In the genomic region with DNA sequence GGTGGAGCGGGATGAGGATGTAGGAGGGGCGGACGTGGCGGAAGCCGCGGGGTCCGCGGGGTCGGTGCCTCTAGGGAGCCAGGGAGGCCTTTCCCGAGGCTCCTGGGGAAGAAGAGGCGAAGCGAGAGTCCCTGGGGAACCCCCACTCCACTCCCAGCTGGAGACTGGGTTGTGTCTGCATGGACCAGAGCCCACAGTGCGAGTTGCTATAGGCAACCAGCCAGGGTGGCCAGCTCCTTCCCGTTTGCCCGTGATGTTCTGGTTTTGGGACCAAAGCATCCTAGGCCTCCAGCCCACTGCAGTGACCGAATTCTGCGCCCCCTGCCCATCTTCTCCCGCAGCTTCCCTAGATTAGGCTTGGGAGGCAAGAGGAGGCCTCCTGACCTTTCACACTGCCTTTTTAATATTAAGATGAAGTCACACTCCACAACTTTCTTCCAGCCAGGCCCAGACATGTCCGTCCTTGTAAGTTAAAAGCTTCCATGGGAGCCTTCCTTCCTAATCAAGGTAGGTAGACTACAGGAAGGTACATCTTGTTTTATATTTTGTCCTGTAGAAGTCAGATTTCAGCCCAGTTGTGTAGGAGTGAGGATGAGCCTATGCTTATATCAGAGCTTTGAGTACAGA, we compare ENCODE assay signal across 8 cellular contexts. TPM values are rescaled to one million over a fixed set of nuclear protein-coding genes. Genes with fewer than 3 reads are reported as not detected.
DNase-seq lines count a peak whose midpoint lies in the region; ATAC-seq and FAIRE-seq lines count a peak whose summit lies in the region.

No MANE protein-coding gene starts in this region.

- H3K9me3 ChIP-seq in CD8-positive, alpha-beta memory T cell (ENCODE audit: low read length), result no peaks in the 10 kb centered on the region
- no peaks in the 10 kb centered on the region for H3K9me3 ChIP-seq in T-helper 17 cell (ENCODE audit: control insufficient read depth, low read length, poor library complexity, severe bottlenecking)

- peaks cover 8% of the 10 kb centered on the region for H3K36me3 ChIP-seq in CD8-positive, alpha-beta memory T cell (ENCODE audit: insufficient read depth, low read length)

- ATAC-seq in HG03469 (IDR thresholded peaks at IDR 0.05; ENCODE audit: unreplicated experiment) (peak; percentile 15), T-helper 17 cell (peak; percentile 32), esophagus mucosa (peak; percentile 49)
- ATAC-seq in natural killer cell treated with Interleukin-12 subunit alpha and Interleukin-12 subunit beta and Interleukin-15 and Interleukin-18, amount 100 ng/mL, for 72 hours, result peak; percentile 46 to 61

- peaks cover 41% of the 10 kb centered on the region for H3K4me1 ChIP-seq in CD8-positive, alpha-beta memory T cell (ENCODE audit: insufficient read depth, low read length)

- H3K9me3 Mint-ChIP-seq in CD8-positive, alpha-beta memory T cell, result no peaks in the 10 kb centered on the region
- H3K9me3 Mint-ChIP-seq in natural killer cell treated with Interleukin-12 subunit alpha and Interleukin-12 subunit beta and Interleukin-15 and Interleukin-18, amount 100 ng/mL, for 72 hours, result no peaks in the 10 kb centered on the region

- peaks cover 0 to 8% of the 10 kb centered on the region in 2 donors for H3K27me3 Mint-ChIP-seq in CD8-positive, alpha-beta memory T cell
- H3K27me3 Mint-ChIP-seq in T-helper 17 cell, result no peaks in the 10 kb centered on the region
- H3K27me3 Mint-ChIP-seq in natural killer cell treated with Interleukin-12 subunit alpha and Interleukin-12 subunit beta and Interleukin-15 and Interleukin-18, amount 100 ng/mL, for 72 hours, result no peaks in the 10 kb centered on the region

- CTCF ChIA-PET in CD8-positive, alpha-beta memory T cell (lab: Charles Lee), result interaction anchor here (0.6 to 4.3 kb wide), 14 partner anchors 10 to 219 kb away, joined by 3 to 34 read pairs (median 4); no protein-coding TSS in a partner anchor

- peak overlapping the region; percentile 97 for H3K4me3 ChIP-seq in CD8-positive, alpha-beta memory T cell (ENCODE audit: low read length)

- peak in 1 of 5 donors; percentile 70 for DNase-seq in CD8-positive, alpha-beta memory T cell
- DNase-seq in GM19239 (ENCODE audit: insufficient read length, low spot score) (no peak), T-helper 17 cell (no peak), middle frontal gyrus (ENCODE audit: extremely low spot score, low spot score) (no peak), kidney glomerular epithelial cell (lab: John Stamatoyannopoulos, UW) (no peak)
- DNase-seq in natural killer cell treated with Interleukin-12 subunit alpha and Interleukin-12 subunit beta and Interleukin-15 and Interleukin-18, amount 100 ng/mL, for 72 hours (ENCODE audit: low spot score), result no peak

- peak; percentile 23 for FAIRE-seq in GM19239 (lab: Jason Lieb, UNC)

- POLR2A ChIA-PET in CD8-positive, alpha-beta memory T cell (lab: Charles Lee), result interaction anchor here (0.8 to 3.9 kb wide), 19 partner anchors 10 to 212 kb away, joined by 3 to 53 read pairs (median 6); partner anchors contain the start of genes ARSG, SLC16A6 and WIPI1

- H3K27ac Mint-ChIP-seq in CD8-positive, alpha-beta memory T cell, result peak overlapping the region; percentile 96 to 100 (median 98)
- peak overlapping the region; percentile 99 for H3K27ac Mint-ChIP-seq in T-helper 17 cell
- peak overlapping the region; percentile 97 to 98 for H3K27ac Mint-ChIP-seq in natural killer cell treated with Interleukin-12 subunit alpha and Interleukin-12 subunit beta and Interleukin-15 and Interleukin-18, amount 100 ng/mL, for 72 hours

- peaks cover 4 to 42% (median 5%) of the 10 kb centered on the region in 3 donors for H3K36me3 Mint-ChIP-seq in CD8-positive, alpha-beta memory T cell
- no peaks in the 10 kb centered on the region for H3K36me3 Mint-ChIP-seq in T-helper 17 cell (ENCODE audit: low read depth)
- peaks cover 5% of the 10 kb centered on the region for H3K36me3 Mint-ChIP-seq in natural killer cell treated with Interleukin-12 subunit alpha and Interleukin-12 subunit beta and Interleukin-15 and Interleukin-18, amount 100 ng/mL, for 72 hours

- peak overlapping the region; percentile 96 for H3K27ac ChIP-seq in CD8-positive, alpha-beta memory T cell (ENCODE audit: low read depth, low read length)

- no peaks in the 10 kb centered on the region for H3K27me3 ChIP-seq in CD8-positive, alpha-beta memory T cell (ENCODE audit: insufficient read depth, low read length, poor library complexity, severe bottlenecking)

- H3K4me1 Mint-ChIP-seq in CD8-positive, alpha-beta memory T cell, result peaks cover 40 to 70% (median 60%) of the 10 kb centered on the region in 3 donors
- H3K4me1 Mint-ChIP-seq in T-helper 17 cell, result peaks cover 34% of the 10 kb centered on the region
- H3K4me1 Mint-ChIP-seq in natural killer cell treated with Interleukin-12 subunit alpha and Interleukin-12 subunit beta and Interleukin-15 and Interleukin-18, amount 100 ng/mL, for 72 hours (ENCODE audit: low read depth in 2 of 2), result peaks cover 34% of the 10 kb centered on the region in 2 donors

- H3K4me3 Mint-ChIP-seq in CD8-positive, alpha-beta memory T cell, result peak overlapping the region; percentile 87 to 98 (median 96)
- peak overlapping the region; percentile 90 for H3K4me3 Mint-ChIP-seq in T-helper 17 cell
- peak overlapping the region; percentile 88 for H3K4me3 Mint-ChIP-seq in natural killer cell treated with Interleukin-12 subunit alpha and Interleukin-12 subunit beta and Interleukin-15 and Interleukin-18, amount 100 ng/mL, for 72 hours

RNA-seq across cellular contexts. Expression of gene AMZ2, which starts 0.5 kb away (rescaled TPM):
- 100 to 1,000 TPM; 113 to 118 TPM for total RNA-seq in CD8-positive, alpha-beta memory T cell
- polyA plus RNA-seq in CD8-positive, alpha-beta memory T cell, result 141 TPM
- total RNA-seq in T-helper 17 cell (10 to 100 TPM; 57.7 to 58.5 TPM), esophagus mucosa (60.5 TPM)
- total RNA-seq in natural killer cell treated with Interleukin-12 subunit alpha and Interleukin-12 subunit beta and Interleukin-15 and Interleukin-18, amount 100 ng/mL, for 72 hours, result 10 to 100 TPM; 47.1 to 62.2 TPM

RNA-seq across cellular contexts. Expression of gene SLC16A6, which starts 42.6 kb away (rescaled TPM):
- total RNA-seq in CD8-positive, alpha-beta memory T cell, result 1 to 10 TPM; 8.4 to 9.4 TPM
- 1.3 TPM for polyA plus RNA-seq in CD8-positive, alpha-beta memory T cell
- 1 to 10 TPM; 6.4 to 9.8 TPM for total RNA-seq in T-helper 17 cell
- 14.4 TPM for total RNA-seq in esophagus mucosa
- 1 to 10 TPM; 2.4 to 5.8 TPM for total RNA-seq in natural killer cell treated with Interleukin-12 subunit alpha and Interleukin-12 subunit beta and Interleukin-15 and Interleukin-18, amount 100 ng/mL, for 72 hours

RNA-seq across cellular contexts. Expression of gene ARSG, which starts 43.0 kb away (rescaled TPM):
- 1 to 10 TPM; 7.0 to 7.7 TPM for total RNA-seq in CD8-positive, alpha-beta memory T cell
- 9.5 TPM for polyA plus RNA-seq in CD8-positive, alpha-beta memory T cell
- total RNA-seq in T-helper 17 cell (10 to 100 TPM; 17.2 to 22.4 TPM), esophagus mucosa (6.8 TPM)
- 1 to 10 TPM; 2.4 to 4.7 TPM for total RNA-seq in natural killer cell treated with Interleukin-12 subunit alpha and Interleukin-12 subunit beta and Interleukin-15 and Interleukin-18, amount 100 ng/mL, for 72 hours
